In genomic region chr6:158559895-158560786, GRCh38 we compare ENCODE assay signal across 1 cellular context.
TF ChIP-seq lines count a peak whose summit lies in the region.

Gene TMEM181, plus strand, starts transcription at chr6:158560091. Its CDS starts 134 bp downstream, at chr6:158560225.

TF ChIP-seq in K562, 482 proteins besides CTCF, POLR2A, EP300 and RAD21 (continued from another document):
- TF ChIP-seq PKNOX1 (IDR thresholded peaks at IDR 0.05) = no peak
- no peak for TF ChIP-seq MLX (CRISPR knock-in tag; conservative IDR thresholded peaks at IDR 0.05)
- peak; percentile 51 for TF ChIP-seq THAP12 (CRISPR knock-in tag; IDR thresholded peaks at IDR 0.05)
- peak; percentile 97 for TF ChIP-seq ZKSCAN3 (CRISPR knock-in tag; IDR thresholded peaks at IDR 0.05)
- TF ChIP-seq ZMIZ1 (IDR thresholded peaks at IDR 0.05; ENCODE audit: low read depth in 2 of 2, low read length in 2 of 2) = no peak
- TF ChIP-seq POLR3A (IDR thresholded peaks at IDR 0.05; ENCODE audit: borderline replicate concordance, extremely low read depth, insufficient read depth, insufficient read length) = no peak
- no peak; the same call in 1 of the 2 replicates for TF ChIP-seq RNF2 (IDR thresholded peaks at IDR 0.05)
